In genomic region chr1:201895913-201896807, GRCh38 we compare ENCODE assay signal across 1 cellular context.
TF ChIP-seq lines count a peak whose summit lies in the region.

No MANE protein-coding gene starts in this region.

TF ChIP-seq in K562, 482 proteins besides CTCF, POLR2A, EP300 and RAD21 (continued from another document and continues in another):
- TF ChIP-seq ARID3B (CRISPR knock-in tag; IDR thresholded peaks at IDR 0.05; ENCODE audit: borderline replicate concordance) = peak; percentile 36; the same call in 1 of the 2 replicates
- no peak for TF ChIP-seq ELF1 (tag; IDR thresholded peaks at IDR 0.05)
- no peak for TF ChIP-seq TAF1 (IDR thresholded peaks at IDR 0.05; ENCODE audit: control insufficient read depth, extremely low read depth, insufficient read depth, low read length, severe bottlenecking)
- TF ChIP-seq SAP30 (IDR thresholded peaks at IDR 0.05; ENCODE audit: borderline replicate concordance, insufficient read depth, low read depth, low read length, poor library complexity, severe bottlenecking) = no peak
- peak; percentile 75 for TF ChIP-seq BCOR (IDR thresholded peaks at IDR 0.05)
- TF ChIP-seq RCOR1 (IDR thresholded peaks at IDR 0.05; ENCODE audit: borderline replicate concordance in 1 of 2, low read depth in 2 of 2, low read length in 2 of 2) = peak; percentile 61 to 97; a peak in 3 of 4 replicates
- TF ChIP-seq EP400 (IDR thresholded peaks at IDR 0.05) = no peak; the same call in 1 of the 2 replicates
- TF ChIP-seq ZNF395 (CRISPR knock-in tag; IDR thresholded peaks at IDR 0.05) = no peak
- TF ChIP-seq BACH1 (tag; IDR thresholded peaks at IDR 0.05) = no peak
- peak; percentile 58 for TF ChIP-seq RBM25 (IDR thresholded peaks at IDR 0.05; ENCODE audit: low read depth, low read length, severe bottlenecking)
- TF ChIP-seq PHF8 (IDR thresholded peaks at IDR 0.05; ENCODE audit: borderline replicate concordance, low read length) = no peak
- 0 out of 2 replicates have a peak, but pooled peaks have one; percentile 55 for TF ChIP-seq ARID4B (CRISPR knock-in tag; IDR thresholded peaks at IDR 0.05)
- TF ChIP-seq PREB (CRISPR knock-in tag; IDR thresholded peaks at IDR 0.05) = no peak
- TF ChIP-seq ZNF311 (CRISPR knock-in tag; IDR thresholded peaks at IDR 0.05) = no peak
- no peak for TF ChIP-seq LEF1 (IDR thresholded peaks at IDR 0.05)
- TF ChIP-seq ZNF347 (CRISPR knock-in tag; IDR thresholded peaks at IDR 0.05; ENCODE audit: low read depth) = no peak
- TF ChIP-seq NCOA1 (IDR thresholded peaks at IDR 0.05; ENCODE audit: low read depth) = 0 out of 2 replicates have a peak, but pooled peaks have one; percentile 27
- TF ChIP-seq HNRNPUL1 (IDR thresholded peaks at IDR 0.05; ENCODE audit: low read length) = no peak
- no peak for TF ChIP-seq MITF (IDR thresholded peaks at IDR 0.05)
- peak; percentile 91; the same call in 1 of the 2 replicates for TF ChIP-seq HDGF (IDR thresholded peaks at IDR 0.05)
- no peak for TF ChIP-seq TCF7L2 (IDR thresholded peaks at IDR 0.05; ENCODE audit: low read depth, low read length)
- TF ChIP-seq ZNF436 (CRISPR knock-in tag; IDR thresholded peaks at IDR 0.05) = no peak
- peak in 1 of 2 experiments; percentile 87; a peak in 3 of 4 replicates for TF ChIP-seq KDM1A (IDR thresholded peaks at IDR 0.05)
- no peak for TF ChIP-seq BCL6 (CRISPR knock-in tag; IDR thresholded peaks at IDR 0.05)
- TF ChIP-seq BRD4 (IDR thresholded peaks at IDR 0.05) = no peak
- TF ChIP-seq SIRT6 (IDR thresholded peaks at IDR 0.05; ENCODE audit: low read depth, low read length) = no peak
- peak; percentile 78 for TF ChIP-seq FOXP1 (CRISPR knock-in tag; IDR thresholded peaks at IDR 0.05)
- TF ChIP-seq CHCHD3 (CRISPR knock-in tag; IDR thresholded peaks at IDR 0.05) = no peak
- no peak for TF ChIP-seq TARDBP (IDR thresholded peaks at IDR 0.05)
- TF ChIP-seq ZNF354B (CRISPR knock-in tag; IDR thresholded peaks at IDR 0.05) = no peak
- TF ChIP-seq FOXM1 (IDR thresholded peaks at IDR 0.05; ENCODE audit: low read depth) = no peak
- TF ChIP-seq FOXM1 (CRISPR knock-in tag; IDR thresholded peaks at IDR 0.05; ENCODE audit: low read depth) = no peak
- 0 out of 2 replicates have a peak, but pooled peaks have one; percentile 76 for TF ChIP-seq FOXO4 (CRISPR knock-in tag; IDR thresholded peaks at IDR 0.05)
- TF ChIP-seq PBX2 (CRISPR knock-in tag; IDR thresholded peaks at IDR 0.05; ENCODE audit: low read depth) = no peak
- no peak for TF ChIP-seq PBX2 (tag; conservative IDR thresholded peaks at IDR 0.05; ENCODE audit: low read depth)
- no peak for TF ChIP-seq BRF1 (IDR thresholded peaks at IDR 0.05; ENCODE audit: borderline replicate concordance, extremely low read depth, insufficient read length)
- peak; percentile 71 for TF ChIP-seq CXXC5 (CRISPR knock-in tag; IDR thresholded peaks at IDR 0.05)
- TF ChIP-seq CBFA2T3 (IDR thresholded peaks at IDR 0.05) = peak; percentile 30; the same call in 1 of the 2 replicates
- TF ChIP-seq KAT8 (IDR thresholded peaks at IDR 0.05; ENCODE audit: low read depth) = no peak
- TF ChIP-seq HMBOX1 (IDR thresholded peaks at IDR 0.05) = no peak
- TF ChIP-seq MED1 (CRISPR knock-in tag; IDR thresholded peaks at IDR 0.05; ENCODE audit: borderline replicate concordance) = no peak
- TF ChIP-seq MXI1 (IDR thresholded peaks at IDR 0.05; ENCODE audit: low read depth, low read length) = no peak
- peak; percentile 77 for TF ChIP-seq DPF2 (IDR thresholded peaks at IDR 0.05)
- no peak for TF ChIP-seq SAFB (IDR thresholded peaks at IDR 0.05; ENCODE audit: borderline replicate concordance, low read depth, low read length)
- no peak for TF ChIP-seq DDX20 (tag; IDR thresholded peaks at IDR 0.05; ENCODE audit: low read depth)
- no peak for TF ChIP-seq PCBP1 (IDR thresholded peaks at IDR 0.05; ENCODE audit: low read depth, low read length, poor library complexity, severe bottlenecking)
- no peak for TF ChIP-seq HNRNPL (IDR thresholded peaks at IDR 0.05; ENCODE audit: low read depth, low read length)
- TF ChIP-seq FOXJ3 (CRISPR knock-in tag; IDR thresholded peaks at IDR 0.05) = no peak
- no peak for TF ChIP-seq GTF3C2 (IDR thresholded peaks at IDR 0.05; ENCODE audit: borderline replicate concordance, extremely low read depth, insufficient read length)
- TF ChIP-seq SREBF1 (IDR thresholded peaks at IDR 0.05; ENCODE audit: borderline replicate concordance, low read depth, low read length) = no peak
- no peak for TF ChIP-seq FIP1L1 (IDR thresholded peaks at IDR 0.05; ENCODE audit: low read depth, low read length, poor library complexity, severe bottlenecking)
- no peak for TF ChIP-seq HMGN3 (IDR thresholded peaks at IDR 0.05; ENCODE audit: borderline replicate concordance, extremely low read depth, insufficient read length, low read depth, low read length)
